Comparison of ENCODE assay signal across 8 cellular contexts in genomic region chr18:13629841-13630747, GRCh38.
DNase-seq lines count a peak whose midpoint lies in the region; ATAC-seq and TF ChIP-seq lines count a peak whose summit lies in the region.

No MANE protein-coding gene starts in this region.

- no CpG with 5 or more reads among the region's 8 CpGs for WGBS in neuronal stem cell (ENCODE audit: extremely low coverage in 2 of 2, insufficient read length in 2 of 2, insufficient replicate concordance in 1 of 2), 2 donors

- no peak overlapping the region for H3K18ac ChIP-seq in neuronal stem cell (ENCODE audit: low read length)

- H3K27me3 ChIP-seq in CD4-positive, CD25-positive, alpha-beta regulatory T cell (ENCODE audit: control insufficient read depth, insufficient read depth, low read length), result no peaks in the 10 kb centered on the region
- H3K27me3 ChIP-seq in foreskin keratinocyte, result no peaks in the 10 kb centered on the region
- H3K27me3 ChIP-seq in neuronal stem cell (ENCODE audit: control insufficient read depth in 3 of 3, insufficient read depth in 3 of 3, low read depth in 1 of 3, low read length in 3 of 3), result peaks cover 0 to 27% (median 0%) of the 10 kb centered on the region in 3 experiments

- H2BK120ac ChIP-seq in neuronal stem cell (ENCODE audit: low read depth, low read length), result no peak overlapping the region

- DNase-seq in CD4-positive, CD25-positive, alpha-beta regulatory T cell, result peak in 2 of 3 donors; percentile 47 to 71
- DNase-seq in NCI-H774 (lab: John Stamatoyannopoulos, UW), result peak; percentile 24
- DNase-seq in activated gamma-delta T cell treated with anti-CD3 and anti-CD28 coated beads, Interleukin-2, amount 50 U/mL, for 16 hours (ENCODE audit: low read depth), result peak; percentile 25
- peak; percentile 16 to 30 for DNase-seq in foreskin keratinocyte
- peak; percentile 64 for DNase-seq in neuronal stem cell (ENCODE audit: low spot score)
- DNase-seq in T1000 (lab: John Stamatoyannopoulos, UW), result no peak

- H2AFZ ChIP-seq in neuronal stem cell (ENCODE audit: low read length), result no peak overlapping the region

- no peak overlapping the region for H4K8ac ChIP-seq in neuronal stem cell (ENCODE audit: low read depth, low read length)

- no peaks in the 10 kb centered on the region for H3K27me3 Mint-ChIP-seq in CD4-positive, CD25-positive, alpha-beta regulatory T cell

- peak overlapping the region in 2 of 3 donors; percentile 0 to 43 for H3K27ac Mint-ChIP-seq in CD4-positive, CD25-positive, alpha-beta regulatory T cell

- TF ChIP-seq CTCF in foreskin keratinocyte (conservative IDR thresholded peaks at IDR 0.05), result peak; percentile 77

- no peak overlapping the region for H3K4ac ChIP-seq in neuronal stem cell (ENCODE audit: low read length)

- H3K4me2 ChIP-seq in neuronal stem cell (ENCODE audit: insufficient read depth, low read length, poor library complexity, severe bottlenecking), result no peak overlapping the region

- no peak overlapping the region for H2BK12ac ChIP-seq in neuronal stem cell (ENCODE audit: low read length)

- H3K4me1 Mint-ChIP-seq in CD4-positive, CD25-positive, alpha-beta regulatory T cell, result peaks cover 9 to 40% (median 28%) of the 10 kb centered on the region in 4 donors

- H3K23ac ChIP-seq in neuronal stem cell (ENCODE audit: low read depth, low read length, poor library complexity), result no peak overlapping the region

- H3K14ac ChIP-seq in neuronal stem cell (ENCODE audit: low read length), result no peak overlapping the region

- no peaks in the 10 kb centered on the region for H3K9me3 ChIP-seq in CD4-positive, CD25-positive, alpha-beta regulatory T cell (ENCODE audit: control insufficient read depth in 2 of 2, low read length in 2 of 2)
- H3K9me3 ChIP-seq in neuronal stem cell (replicated peaks in 1 of 2; ENCODE audit: control insufficient read depth in 2 of 2, insufficient read depth in 1 of 2, low read depth in 1 of 2, low read length in 2 of 2), result peaks cover 7 to 9% of the 10 kb centered on the region in 2 donors

- no peaks in the 10 kb centered on the region for H3K79me1 ChIP-seq in neuronal stem cell (ENCODE audit: low read depth, low read length)

- H2AK5ac ChIP-seq in neuronal stem cell (ENCODE audit: low read depth, low read length), result no peak overlapping the region

- no peaks in the 10 kb centered on the region for H3K4me1 ChIP-seq in CD4-positive, CD25-positive, alpha-beta regulatory T cell (ENCODE audit: control insufficient read depth, insufficient read depth, low read length, poor library complexity, severe bottlenecking)
- H3K4me1 ChIP-seq in foreskin keratinocyte (no peaks in the 10 kb centered on the region), neuronal stem cell (ENCODE audit: control insufficient read depth in 2 of 2, insufficient read depth in 1 of 2, low read depth in 1 of 2, low read length in 2 of 2) (peaks cover 3 to 8% of the 10 kb centered on the region in 2 donors)

- no peak overlapping the region for H3K4me3 ChIP-seq in CD4-positive, CD25-positive, alpha-beta regulatory T cell (ENCODE audit: low read depth, low read length)
- no peak overlapping the region for H3K4me3 ChIP-seq in neuronal stem cell (ENCODE audit: low read length in 2 of 2)

- H3K4me3 Mint-ChIP-seq in CD4-positive, CD25-positive, alpha-beta regulatory T cell, result no peak overlapping the region

- H3K36me3 Mint-ChIP-seq in CD4-positive, CD25-positive, alpha-beta regulatory T cell, result peaks cover 14% of the 10 kb centered on the region

- no peak overlapping the region for H4K91ac ChIP-seq in neuronal stem cell (ENCODE audit: low read depth, low read length, poor library complexity)

- H3K36me3 ChIP-seq in CD4-positive, CD25-positive, alpha-beta regulatory T cell (ENCODE audit: control insufficient read depth, insufficient read depth, low read length), result peaks cover 9% of the 10 kb centered on the region
- H3K36me3 ChIP-seq in neuronal stem cell (replicated peaks in 1 of 2; ENCODE audit: control insufficient read depth in 2 of 2, insufficient read depth in 2 of 2, low read length in 2 of 2), result no peaks in the 10 kb centered on the region

- H2BK15ac ChIP-seq in neuronal stem cell (ENCODE audit: low read length), result no peak overlapping the region

- H2BK5ac ChIP-seq in neuronal stem cell (ENCODE audit: low read length), result no peak overlapping the region

- H3K9me3 Mint-ChIP-seq in CD4-positive, CD25-positive, alpha-beta regulatory T cell, result no peaks in the 10 kb centered on the region

- peak; percentile 72 to 74 for ATAC-seq in CD4-positive, CD25-positive, alpha-beta regulatory T cell (ENCODE audit: low read depth in 2 of 2)
- ATAC-seq in GM18867 (IDR thresholded peaks at IDR 0.05; ENCODE audit: unreplicated experiment) (peak; percentile 81), HG03354 (IDR thresholded peaks at IDR 0.05; ENCODE audit: poor library complexity, severe bottlenecking, unreplicated experiment) (peak; percentile 89), foreskin keratinocyte (peak; percentile 83)

- H3K27ac ChIP-seq in CD4-positive, CD25-positive, alpha-beta regulatory T cell (ENCODE audit: insufficient read depth, low read length, poor library complexity, severe bottlenecking), result no peak overlapping the region
- H3K27ac ChIP-seq in foreskin keratinocyte (no peak overlapping the region), neuronal stem cell (replicated peaks; ENCODE audit: low read length) (no peak overlapping the region)

- H3K9ac ChIP-seq in neuronal stem cell (ENCODE audit: low read depth, low read length, poor library complexity), result no peak overlapping the region
